10 cellular contexts compared by ENCODE assay signal in the genomic region with DNA sequence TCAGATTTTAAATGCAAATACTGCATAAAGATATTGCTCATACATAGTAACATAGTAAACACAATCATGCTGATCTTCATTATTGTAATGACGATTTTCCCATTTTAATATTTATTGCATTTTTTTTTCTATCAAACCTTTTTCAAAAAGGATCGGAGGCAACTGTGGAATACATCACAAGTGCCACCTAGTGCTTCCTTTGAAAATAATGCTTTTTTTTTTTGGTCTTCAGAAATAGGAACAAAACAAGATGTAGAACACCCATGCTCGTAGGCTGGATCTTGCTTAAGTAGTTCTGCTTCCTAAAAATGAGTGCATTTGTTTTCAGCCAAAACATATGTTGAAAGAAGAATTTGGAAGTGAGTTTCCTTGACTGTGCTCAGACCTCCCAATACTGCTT. TPM values are rescaled to one million over a fixed set of nuclear protein-coding genes. Genes with fewer than 3 reads are reported as not detected.
DNase-seq lines count a peak whose midpoint lies in the region; ATAC-seq, FAIRE-seq and TF ChIP-seq lines count a peak whose summit lies in the region.
"Had no signal": no experiment of that assay in that cellular context is flagged by ENCODE, and none has a peak within 500 bp of the region (broad histone marks: within the 10 kb centered on the region; RNA-seq: fewer than 3 reads in every experiment).

No MANE protein-coding gene starts in this region.

- H3K27ac ChIP-seq in Peyer's patch (no peak overlapping the region), foreskin keratinocyte (no peak overlapping the region), thoracic aorta (no peak overlapping the region)
- H3K27ac ChIP-seq: BLaER1 had no signal

- DNase-seq in NCI-H2171 treated with DMSO at 0.1 percent for 48 hours (lab: John Stamatoyannopoulos, UW) (peak; percentile 51), NCI-H2171 (lab: John Stamatoyannopoulos, UW) (no peak), Peyer's patch (no peak), foreskin keratinocyte (no peak), thoracic aorta (ENCODE audit: low spot score) (no peak), H54 (ENCODE audit: insufficient read length, low spot score) (no peak)

- FAIRE-seq in H54 (lab: Jason Lieb, UNC) = no peak
- FAIRE-seq: H1 had no signal

- ATAC-seq in foreskin keratinocyte (no peak), thoracic aorta (ENCODE audit: insufficient number of reproducible peaks, low FRiP score, low read depth) (no peak), GM21390 (IDR thresholded peaks at IDR 0.05; ENCODE audit: unreplicated experiment) (no peak), GM18907 (IDR thresholded peaks at IDR 0.05; ENCODE audit: unreplicated experiment) (no peak)

- H3K27me3 ChIP-seq in Peyer's patch = no peaks in the 10 kb centered on the region
- peaks cover 11% of the 10 kb centered on the region for H3K27me3 ChIP-seq in foreskin keratinocyte
- no peaks in the 10 kb centered on the region for H3K27me3 ChIP-seq in thoracic aorta (replicated peaks; ENCODE audit: insufficient read depth)
- H3K27me3 ChIP-seq: BLaER1 had no signal

- H3K9me3 ChIP-seq in Peyer's patch = no peaks in the 10 kb centered on the region
- no peaks in the 10 kb centered on the region for H3K9me3 ChIP-seq in thoracic aorta

- TF ChIP-seq POLR2A in Peyer's patch (IDR thresholded peaks at IDR 0.05) (no peak), H54 (IDR thresholded peaks at IDR 0.05; ENCODE audit: low read depth, low read length) (no peak)

- H3K4me3 ChIP-seq in Peyer's patch (no peak overlapping the region), thoracic aorta (no peak overlapping the region)
- H3K4me3 ChIP-seq: BLaER1 had no signal

- H3K4me1 ChIP-seq in Peyer's patch = no peaks in the 10 kb centered on the region
- H3K4me1 ChIP-seq in foreskin keratinocyte = no peaks in the 10 kb centered on the region
- no peaks in the 10 kb centered on the region for H3K4me1 ChIP-seq in thoracic aorta (ENCODE audit: control insufficient read depth in 1 of 2, low read depth in 2 of 2)

- peak in 5 of 6 experiments; percentile 11 to 44 (median 30) for TF ChIP-seq CTCF in Peyer's patch (IDR thresholded peaks at IDR 0.05)
- TF ChIP-seq CTCF in foreskin keratinocyte (conservative IDR thresholded peaks at IDR 0.05) = peak; percentile 53
- TF ChIP-seq CTCF in thoracic aorta (IDR thresholded peaks at IDR 0.05) = peak; percentile 15

- H3K36me3 ChIP-seq in Peyer's patch (no peaks in the 10 kb centered on the region), thoracic aorta (no peaks in the 10 kb centered on the region)
- H3K36me3 ChIP-seq: BLaER1 had no signal

RNA-seq across cellular contexts. Expression of a gene that starts 35.7 kb away (rescaled TPM):
- total RNA-seq in Peyer's patch (10 to 100 TPM in 1 of 4 donors, 1 to 10 TPM in 3; 1.8 to 48.7 (median 3.2) TPM), foreskin keratinocyte (2.8 and 3.6 TPM in 2 replicates), thoracic aorta (1 to 10 TPM; 6.6 to 6.8 TPM)
- 0.68 and 0.69 TPM in 2 replicates for polyA plus RNA-seq in foreskin keratinocyte
